In the genomic region with DNA sequence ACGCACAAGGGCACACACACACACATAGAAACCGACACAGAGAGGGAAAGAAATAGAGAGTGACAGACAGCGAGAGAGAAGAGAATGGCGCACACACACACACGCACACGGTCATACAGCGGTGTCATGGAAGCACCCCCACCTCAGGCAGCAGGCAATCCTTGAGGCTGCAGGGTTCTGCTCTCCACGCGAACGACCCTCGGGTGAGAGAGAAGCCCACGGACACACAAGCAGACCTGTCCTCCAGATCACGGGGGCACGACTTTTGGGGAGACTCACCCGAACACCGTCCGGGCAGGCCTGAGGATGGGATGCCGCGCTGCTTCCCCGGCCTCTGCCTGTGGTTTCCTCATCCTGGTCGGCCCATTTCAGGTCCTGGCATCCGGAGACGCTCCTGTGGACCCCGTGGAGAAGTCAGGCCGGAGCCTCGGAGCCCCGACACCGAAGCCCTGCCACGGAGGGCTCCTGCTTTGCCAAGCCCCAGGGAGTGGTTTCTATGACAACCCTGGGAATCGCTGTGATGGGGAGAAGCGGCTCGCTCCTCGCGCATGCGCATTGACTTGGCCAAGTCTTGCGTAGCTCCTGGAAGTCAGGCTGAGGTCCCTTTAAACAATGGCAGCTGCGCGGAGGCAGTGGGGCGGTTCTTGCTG, we compare ENCODE assay signal across 8 cellular contexts.
A peak's percentile ranks its signal among the peaks of the same experiment; 100 is the strongest.
DNase-seq lines count a peak whose midpoint lies in the region; ATAC-seq and TF ChIP-seq lines count a peak whose summit lies in the region.

No MANE protein-coding gene starts in this region.

- intact Hi-C loops in esophagus squamous epithelium (cut with DNase I), result no loop called here

- peaks cover 12% of the 10 kb centered on the region for H3K4me1 Mint-ChIP-seq in activated CD4-positive, alpha-beta T cell treated with anti-CD3 and anti-CD28 coated beads, Interleukin-2, amount 10 ng/mL, durations not matched to agents 7 days and 5 days

- peak; percentile 45 for DNase-seq in EL
- peak; percentile 73 for DNase-seq in activated CD4-positive, alpha-beta T cell treated with anti-CD3 and anti-CD28 coated beads, Interleukin-2, amount 10 ng/mL, durations not matched to agents 7 days and 5 days
- DNase-seq in esophagus squamous epithelium (lab: John Stamatoyannopoulos, UW), result no peak
- DNase-seq in pons (ENCODE audit: low spot score), result peak; percentile 75
- DNase-seq in RPMI8226, result no peak
- DNase-seq in NAMALWA (ENCODE audit: low spot score), result no peak
- no peak for DNase-seq in Kasumi-1 (lab: John Stamatoyannopoulos, UW)

- peak overlapping the region in 1 of 4 donors; percentile 9 for H3K27ac ChIP-seq in esophagus squamous epithelium

- H3K27ac Mint-ChIP-seq in activated CD4-positive, alpha-beta T cell treated with anti-CD3 and anti-CD28 coated beads, Interleukin-2, amount 10 ng/mL, durations not matched to agents 7 days and 5 days, result peak overlapping the region; percentile 55

- no peak for TF ChIP-seq CTCF in esophagus squamous epithelium (IDR thresholded peaks at IDR 0.05)

- POLR2A ChIA-PET in activated CD4-positive, alpha-beta T cell treated with anti-CD3 and anti-CD28 coated beads, Interleukin-2, amount 10 ng/mL, durations not matched to agents 7 days and 5 days (lab: Charles Lee), result no interaction called here

- no peaks in the 10 kb centered on the region for H3K36me3 Mint-ChIP-seq in activated CD4-positive, alpha-beta T cell treated with anti-CD3 and anti-CD28 coated beads, Interleukin-2, amount 10 ng/mL, durations not matched to agents 7 days and 5 days (ENCODE audit: low read depth)

- CTCF ChIA-PET in activated CD4-positive, alpha-beta T cell treated with anti-CD3 and anti-CD28 coated beads, Interleukin-2, amount 10 ng/mL, durations not matched to agents 7 days and 5 days (lab: Charles Lee), result no interaction called here

- H3K36me3 ChIP-seq in esophagus squamous epithelium, result no peaks in the 10 kb centered on the region

- H3K27me3 ChIP-seq in esophagus squamous epithelium, result peaks cover 0 to 11% (median 0%) of the 10 kb centered on the region in 4 donors

- WGBS in esophagus squamous epithelium, 2 donors, result 47 to 55% methylated on average over 17 to 18 of the region's 39 CpGs

- H3K4me3 Mint-ChIP-seq in activated CD4-positive, alpha-beta T cell treated with anti-CD3 and anti-CD28 coated beads, Interleukin-2, amount 10 ng/mL, durations not matched to agents 7 days and 5 days, result peak overlapping the region; percentile 65

- TF ChIP-seq POLR2A in esophagus squamous epithelium (IDR thresholded peaks at IDR 0.05), result no peak

- peaks cover 5% of the 10 kb centered on the region for H3K27me3 Mint-ChIP-seq in activated CD4-positive, alpha-beta T cell treated with anti-CD3 and anti-CD28 coated beads, Interleukin-2, amount 10 ng/mL, durations not matched to agents 7 days and 5 days

- no peaks in the 10 kb centered on the region for H3K4me1 ChIP-seq in esophagus squamous epithelium

- ATAC-seq in GM18519 (IDR thresholded peaks at IDR 0.05; ENCODE audit: low FRiP score, unreplicated experiment), result no peak

- H3K9me3 ChIP-seq in esophagus squamous epithelium, result peaks cover 0 to 5% (median 0%) of the 10 kb centered on the region in 3 donors

- H3K4me3 ChIP-seq in esophagus squamous epithelium, result peak overlapping the region; percentile 16 to 56 (median 37)

- H3K9me3 Mint-ChIP-seq in activated CD4-positive, alpha-beta T cell treated with anti-CD3 and anti-CD28 coated beads, Interleukin-2, amount 10 ng/mL, durations not matched to agents 7 days and 5 days, result peaks cover 8% of the 10 kb centered on the region

Comparison
In these comparisons a context has a peak if more than half of its experiments do, and no peak if none do; other contexts are left out.
1. DNase-seq: peak in EL (single experiment), activated CD4-positive, alpha-beta T cell treated with anti-CD3 and anti-CD28 coated beads, Interleukin-2, amount 10 ng/mL, durations not matched to agents 7 days and 5 days (single experiment) and pons (single experiment); none in esophagus squamous epithelium (single experiment), RPMI8226 (single experiment), NAMALWA (single experiment) and Kasumi-1 (0 of 2).